ENCODE assay signal across 13 cellular contexts in genomic region chr3:44478606-44479094, GRCh38. TPM values are rescaled to one million over a fixed set of nuclear protein-coding genes. Genes with fewer than 3 reads are reported as not detected.
DNase-seq lines count a peak whose midpoint lies in the region; ATAC-seq, FAIRE-seq and TF ChIP-seq lines count a peak whose summit lies in the region.
"Had no signal": no experiment of that assay in that cellular context is flagged by ENCODE, and none has a peak within 500 bp of the region (broad histone marks: within the 10 kb centered on the region; RNA-seq: fewer than 3 reads in every experiment).

No MANE protein-coding gene starts in this region.

- DNase-seq in activated naive CD8-positive, alpha-beta T cell treated with anti-CD3 and anti-CD28 coated beads for 36 hours: no peak
- DNase-seq in activated B cell treated with CpG ODN at 0.5 μM for 24 hours: no peak
- DNase-seq in keratinocyte (ENCODE audit: low read depth, low spot score): no peak
- peak; percentile 26 for DNase-seq in renal cortical epithelial cell (ENCODE audit: low read depth)
- DNase-seq in NCI-H1694 (lab: John Stamatoyannopoulos, UW): no peak
- no peak for DNase-seq in NCI-H748 (lab: John Stamatoyannopoulos, UW; ENCODE audit: unreplicated experiment)
- DNase-seq in NCI-H2107 treated with DMSO at 0.1 percent for 48 hours (lab: John Stamatoyannopoulos, UW; ENCODE audit: unreplicated experiment): no peak
- DNase-seq: activated gamma-delta T cell; effector CD4-positive, alpha-beta T cell; NCI-H510A; SJCRH30; stimulated activated CD4-positive, alpha-beta T cell treated with anti-CD3 and anti-CD28 coated beads, Interleukin-15, amount 100 ng/mL, for 24 hours had no signal

- no peaks in the 10 kb centered on the region for H4K20me1 ChIP-seq in keratinocyte (ENCODE audit: control insufficient read depth, extremely low read depth, insufficient read depth, low read length)

- no peak overlapping the region for H3K4me2 ChIP-seq in keratinocyte (ENCODE audit: control insufficient read depth, extremely low read depth, insufficient read depth, low read depth, low read length)

- CTCF ChIA-PET in activated B cell treated with CpG ODN at 0.5 μM for 24 hours (lab: Charles Lee): interaction anchor here (1.1 kb wide), 1 partner anchor 32 kb away, joined by 4 read pairs; no protein-coding TSS in a partner anchor

- H3K79me2 ChIP-seq in keratinocyte (ENCODE audit: control insufficient read depth, insufficient read depth, low read length): peaks cover 27% of the 10 kb centered on the region

- H3K9me3 ChIP-seq in keratinocyte (ENCODE audit: control insufficient read depth, low read depth, low read length): no peaks in the 10 kb centered on the region
- H3K9me3 ChIP-seq: SJCRH30 had no signal

- no peak for FAIRE-seq in keratinocyte (lab: Jason Lieb, UNC)

- H3K4me3 ChIP-seq in keratinocyte (ENCODE audit: control insufficient read depth in 2 of 3, extremely low read depth in 1 of 3, insufficient read depth in 2 of 3, low read depth in 1 of 3, low read length in 3 of 3): no peak overlapping the region

- no peak overlapping the region for H3K27ac ChIP-seq in keratinocyte (ENCODE audit: control insufficient read depth, insufficient read depth, low read length)

- TF ChIP-seq CTCF in activated B cell treated with CpG ODN at 0.5 μM for 24 hours (IDR thresholded peaks at IDR 0.05) (no peak), keratinocyte (optimal IDR thresholded peaks at IDR 0.05 in 1 of 3, IDR thresholded peaks at IDR 0.05 in 1 of 3, conservative IDR thresholded peaks at IDR 0.05 in 1 of 3; ENCODE audit: extremely low read depth in 1 of 3, insufficient read depth in 2 of 3, low read length in 3 of 3) (no peak)

- dilution Hi-C loops in keratinocyte (cut with MboI; ENCODE audit: extremely low pct_ligation_motif_present, low sequenced_read_pairs): no loop called here

- POLR2A ChIA-PET in activated B cell treated with CpG ODN at 0.5 μM for 24 hours (lab: Charles Lee): interaction anchor here (1.5 to 1.6 kb wide), 3 partner anchors 32 to 141 kb away, joined by 5 to 13 read pairs (median 5); partner anchors contain the start of gene ZKSCAN7

- no peaks in the 10 kb centered on the region for H3K9me3 Mint-ChIP-seq in activated naive CD8-positive, alpha-beta T cell (ENCODE audit: low read depth)
- H3K9me3 Mint-ChIP-seq in activated naive CD8-positive, alpha-beta T cell treated with anti-CD3 and anti-CD28 coated beads for 36 hours: no peaks in the 10 kb centered on the region
- no peaks in the 10 kb centered on the region for H3K9me3 Mint-ChIP-seq in activated B cell treated with CpG ODN at 0.5 μM for 24 hours

- H3K27ac Mint-ChIP-seq in activated naive CD8-positive, alpha-beta T cell: no peak overlapping the region
- no peak overlapping the region for H3K27ac Mint-ChIP-seq in activated naive CD8-positive, alpha-beta T cell treated with anti-CD3 and anti-CD28 coated beads for 36 hours
- H3K27ac Mint-ChIP-seq in activated B cell treated with CpG ODN at 0.5 μM for 24 hours: no peak overlapping the region

- no peaks in the 10 kb centered on the region for H3K27me3 Mint-ChIP-seq in activated naive CD8-positive, alpha-beta T cell
- H3K27me3 Mint-ChIP-seq in activated naive CD8-positive, alpha-beta T cell treated with anti-CD3 and anti-CD28 coated beads for 36 hours: no peaks in the 10 kb centered on the region
- H3K27me3 Mint-ChIP-seq in activated B cell treated with CpG ODN at 0.5 μM for 24 hours: no peaks in the 10 kb centered on the region

- no peak overlapping the region for H3K9ac ChIP-seq in keratinocyte (ENCODE audit: control insufficient read depth, extremely low read depth, insufficient read depth, low read length)

- H3K9me1 ChIP-seq in keratinocyte (ENCODE audit: control insufficient read depth, extremely low read depth, insufficient read depth, low read length): no peaks in the 10 kb centered on the region

- H3K4me3 Mint-ChIP-seq in activated naive CD8-positive, alpha-beta T cell: peak overlapping the region; percentile 93
- no peak overlapping the region for H3K4me3 Mint-ChIP-seq in activated naive CD8-positive, alpha-beta T cell treated with anti-CD3 and anti-CD28 coated beads for 36 hours
- peak overlapping the region; percentile 91 for H3K4me3 Mint-ChIP-seq in activated B cell treated with CpG ODN at 0.5 μM for 24 hours

- ATAC-seq in activated B cell treated with CpG ODN at 0.5 μM for 24 hours (ENCODE audit: low read depth): no peak

- no peaks in the 10 kb centered on the region for H3K27me3 ChIP-seq in keratinocyte (ENCODE audit: control insufficient read depth, extremely low read depth, insufficient read depth, low read length)
- H3K27me3 ChIP-seq: SJCRH30 had no signal

- H2AFZ ChIP-seq in keratinocyte (ENCODE audit: control insufficient read depth, low read length): peak overlapping the region; percentile 100

- H3K36me3 ChIP-seq in keratinocyte (ENCODE audit: control insufficient read depth in 2 of 2, extremely low read depth in 1 of 2, insufficient read depth in 2 of 2, low read length in 2 of 2): no peaks in the 10 kb centered on the region
- H3K36me3 ChIP-seq: SJCRH30 had no signal

- H3K4me1 Mint-ChIP-seq in activated naive CD8-positive, alpha-beta T cell (ENCODE audit: low read depth): peaks cover 38% of the 10 kb centered on the region
- peaks cover 21% of the 10 kb centered on the region for H3K4me1 Mint-ChIP-seq in activated naive CD8-positive, alpha-beta T cell treated with anti-CD3 and anti-CD28 coated beads for 36 hours
- peaks cover 21% of the 10 kb centered on the region for H3K4me1 Mint-ChIP-seq in activated B cell treated with CpG ODN at 0.5 μM for 24 hours

- H3K36me3 Mint-ChIP-seq in activated naive CD8-positive, alpha-beta T cell: peaks cover 2% of the 10 kb centered on the region
- peaks cover 4% of the 10 kb centered on the region for H3K36me3 Mint-ChIP-seq in activated naive CD8-positive, alpha-beta T cell treated with anti-CD3 and anti-CD28 coated beads for 36 hours
- H3K36me3 Mint-ChIP-seq in activated B cell treated with CpG ODN at 0.5 μM for 24 hours (ENCODE audit: low read depth): peaks cover 4% of the 10 kb centered on the region

- H3K4me1 ChIP-seq in keratinocyte (ENCODE audit: control insufficient read depth, extremely low read depth, insufficient read depth, low read length): peaks cover 26% of the 10 kb centered on the region

- intact Hi-C loops in activated B cell treated with CpG ODN at 0.5 μM for 24 hours (cut with micrococcal nuclease): loop anchor here (5.0 kb wide), 1 partner anchor 284 kb away; the partner anchor contains the start of genes KIAA1143 and KIF15

RNA-seq across cellular contexts. Expression of gene ZNF445, which starts 1.2 kb away (rescaled TPM):
- 10 to 100 TPM; 12.2 to 13.4 TPM for total RNA-seq in activated naive CD8-positive, alpha-beta T cell treated with anti-CD3 and anti-CD28 coated beads for 36 hours
- total RNA-seq in activated B cell treated with CpG ODN at 0.5 μM for 24 hours (17.3 and 19.5 TPM in 2 replicates), renal cortical epithelial cell (4.0 and 17.9 TPM in 2 replicates)
- 3.0 to 3.3 TPM (median 3.3 TPM) in 3 replicates for polyA plus RNA-seq in keratinocyte
- 1.4 TPM for polyA plus RNA-seq in keratinocyte (2011; ENCODE audit: low read depth)
- polyA plus RNA-seq in keratinocyte (2011; cell fraction: cytosol; rRNA removed): 1.5 and 1.9 TPM in 2 replicates
- 9.1 and 9.2 TPM in 2 replicates for polyA plus RNA-seq in keratinocyte (2011; cell fraction: nucleus; rRNA removed)
- 2.3 and 4.0 TPM in 2 replicates for polyA plus RNA-seq in keratinocyte (2012; ENCODE audit: low replicate concordance)
- polyA minus RNA-seq in keratinocyte: 5.9 to 9.6 TPM (median 8.6 TPM) in 3 replicates
- 1.9 TPM for polyA minus RNA-seq in keratinocyte (2011; cell fraction: cytosol; rRNA and poly(A)+ RNA removed)
- polyA minus RNA-seq in keratinocyte (2011; cell fraction: nucleus; rRNA and poly(A)+ RNA removed): 6.5 and 13.7 TPM in 2 replicates
